8 cellular contexts compared by ENCODE assay signal in genomic region chr19:15124572-15125231, GRCh38. TPM values are rescaled to one million over a fixed set of nuclear protein-coding genes. Genes with fewer than 3 reads are reported as not detected.
A peak's percentile ranks its signal among the peaks of the same experiment; 100 is the strongest.
DNase-seq lines count a peak whose midpoint lies in the region; ATAC-seq and TF ChIP-seq lines count a peak whose summit lies in the region.

No MANE protein-coding gene starts in this region.

- DNase-seq in AG04449 (ENCODE audit: low read depth, low spot score): no peak
- DNase-seq in SK-N-SH: peak; percentile 88
- DNase-seq in epithelial cell of proximal tubule (ENCODE audit: low read depth): no peak
- DNase-seq in NCI-H2107 treated with DMSO at 0.1 percent for 48 hours (lab: John Stamatoyannopoulos, UW; ENCODE audit: unreplicated experiment): no peak
- DNase-seq in NCI-H2029 treated with DMSO at 0.1 percent for 48 hours (lab: John Stamatoyannopoulos, UW): no peak

- peaks cover 7 to 12% of the 10 kb centered on the region in 2 experiments for H3K36me3 ChIP-seq in SK-N-SH (replicated peaks in 1 of 2; ENCODE audit: control insufficient read depth in 1 of 2, insufficient read depth in 2 of 2, low read length in 1 of 2)

- H2AFZ ChIP-seq in SK-N-SH (ENCODE audit: low read depth): peak overlapping the region; percentile 72

- POLR2A ChIA-PET in AG04449 (lab: Yijun Ruan, JAX): interaction anchor here (1.0 to 1.6 kb wide), 4 partner anchors 10 to 29 kb away, joined by 3 to 9 read pairs (median 4); no protein-coding TSS in a partner anchor
- POLR2A ChIA-PET in SK-N-SH (lab: Yijun Ruan, JAX): interaction anchor here (0.9 to 2.2 kb wide), 4 partner anchors 12 to 179 kb away, joined by 3 to 8 read pairs (median 6); partner anchors contain the start of gene SYDE1

- H3K4me3 ChIP-seq in AG04449 (ENCODE audit: low read depth, low read length) (peak overlapping the region; percentile 92), SK-N-SH (ENCODE audit: low read depth in 2 of 2, low read length in 1 of 2) (peak overlapping the region; percentile 79 to 92), epithelial cell of proximal tubule (ENCODE audit: low read depth, low read length) (peak overlapping the region; percentile 97)

- WGBS in SK-N-SH (ENCODE audit: low lambda C conversion rate): 6% methylated on average over 3 of the region's 33 CpGs

- peaks cover 18% of the 10 kb centered on the region for H3K4me1 Mint-ChIP-seq in nephron

- TF ChIP-seq EP300 in SK-N-SH (IDR thresholded peaks at IDR 0.05; ENCODE audit: borderline replicate concordance in 1 of 2, low read depth in 1 of 2, low read length in 1 of 2): no peak

- H3K27me3 Mint-ChIP-seq in nephron (ENCODE audit: low read depth): no peaks in the 10 kb centered on the region

- no peaks in the 10 kb centered on the region for H3K9me2 ChIP-seq in SK-N-SH

- H3K4me3 Mint-ChIP-seq in nephron: peak overlapping the region; percentile 95 to 97 (median 97)

- TF ChIP-seq CTCF in AG04449 (IDR thresholded peaks at IDR 0.05; ENCODE audit: insufficient read depth, low read length, missing control alignments) (no peak), SK-N-SH (IDR thresholded peaks at IDR 0.05) (no peak), epithelial cell of proximal tubule (conservative IDR thresholded peaks at IDR 0.05; ENCODE audit: low read depth, low read length) (no peak), nephron (IDR thresholded peaks at IDR 0.05; ENCODE audit: unreplicated experiment in 3 of 3) (no peak)

- H3K27ac ChIP-seq in SK-N-SH (ENCODE audit: low read depth in 2 of 2, low read length in 1 of 2): peak overlapping the region in 1 of 2 experiments; percentile 88; a peak in 1 of 4 replicates

- no peaks in the 10 kb centered on the region for H4K20me1 ChIP-seq in SK-N-SH (ENCODE audit: insufficient read depth)

- H3K79me2 ChIP-seq in SK-N-SH (ENCODE audit: insufficient read depth): peaks cover 21% of the 10 kb centered on the region; the same call in 1 of the 2 replicates

- no peaks in the 10 kb centered on the region for H3K9me3 Mint-ChIP-seq in nephron

- peaks cover 0 to 19% of the 10 kb centered on the region in 2 experiments; a peak in 2 of 4 replicates for H3K4me1 ChIP-seq in SK-N-SH (ENCODE audit: control insufficient read depth in 1 of 2, insufficient read depth in 2 of 2, low read depth in 1 of 2, low read length in 1 of 2)

- peak overlapping the region; percentile 70 for H3K9ac ChIP-seq in SK-N-SH

- TF ChIP-seq RAD21 in SK-N-SH (IDR thresholded peaks at IDR 0.05; ENCODE audit: low read length): no peak

- ATAC-seq in GM21360 (IDR thresholded peaks at IDR 0.05; ENCODE audit: unreplicated experiment) (peak; percentile 3), GM18867 (IDR thresholded peaks at IDR 0.05; ENCODE audit: unreplicated experiment) (no peak)

- H3K36me3 Mint-ChIP-seq in nephron (ENCODE audit: low read depth): peaks cover 27% of the 10 kb centered on the region

- CTCF ChIA-PET in AG04449 (lab: Yijun Ruan, JAX) (interaction anchor here (0.6 to 3.6 kb wide), 9 partner anchors 10 to 312 kb away, joined by 3 to 24 read pairs (median 4); no protein-coding TSS in a partner anchor), SK-N-SH (lab: Yijun Ruan, JAX) (interaction anchor here (1.0 to 2.3 kb wide), 6 partner anchors 24 to 294 kb away, joined by 3 to 12 read pairs (median 5); partner anchors contain the start of gene AKAP8L)

- H3K27ac Mint-ChIP-seq in nephron: peak overlapping the region; percentile 89 to 97 (median 94)

- no peaks in the 10 kb centered on the region for H3K9me3 ChIP-seq in SK-N-SH

- H3K4me2 ChIP-seq in SK-N-SH: peak overlapping the region; percentile 97

- no peaks in the 10 kb centered on the region for H3K27me3 ChIP-seq in SK-N-SH (ENCODE audit: insufficient read depth)

- H3F3A ChIP-seq in SK-N-SH (replicated peaks; ENCODE audit: insufficient read depth): peaks cover 5% of the 10 kb centered on the region

TF ChIP-seq in SK-N-SH, 30 proteins besides CTCF, POLR2A, EP300 and RAD21:
- no peak for TF ChIP-seq RCOR1 (IDR thresholded peaks at IDR 0.05; ENCODE audit: low read length)

RNA-seq across cellular contexts. Expression of gene SYDE1, which starts 17.5 kb away (rescaled TPM):
- polyA plus RNA-seq in SK-N-SH (2012; rRNA removed): 40.6 and 44.1 TPM in 2 replicates
- 14.8 and 25.3 TPM in 2 replicates for polyA plus RNA-seq in SK-N-SH (2012; cell fraction: cytosol; rRNA removed)
- 69.9 and 87.2 TPM in 2 replicates for polyA plus RNA-seq in SK-N-SH (2012; cell fraction: nucleus; rRNA removed)
- total RNA-seq in epithelial cell of proximal tubule: 31.7 and 37.1 TPM in 2 replicates

RNA-seq across cellular contexts. Expression of gene OR1I1, which starts 42.7 kb away (rescaled TPM):
- not detected in 2 replicates for polyA plus RNA-seq in SK-N-SH (2012; rRNA removed)
- polyA plus RNA-seq in SK-N-SH (2012; cell fraction: cytosol; rRNA removed): not detected in 2 replicates
- polyA plus RNA-seq in SK-N-SH (2012; cell fraction: nucleus; rRNA removed): not detected in 2 replicates
- total RNA-seq in epithelial cell of proximal tubule: not detected in 2 replicates
